2 cellular contexts compared by ENCODE assay signal in the genomic region with DNA sequence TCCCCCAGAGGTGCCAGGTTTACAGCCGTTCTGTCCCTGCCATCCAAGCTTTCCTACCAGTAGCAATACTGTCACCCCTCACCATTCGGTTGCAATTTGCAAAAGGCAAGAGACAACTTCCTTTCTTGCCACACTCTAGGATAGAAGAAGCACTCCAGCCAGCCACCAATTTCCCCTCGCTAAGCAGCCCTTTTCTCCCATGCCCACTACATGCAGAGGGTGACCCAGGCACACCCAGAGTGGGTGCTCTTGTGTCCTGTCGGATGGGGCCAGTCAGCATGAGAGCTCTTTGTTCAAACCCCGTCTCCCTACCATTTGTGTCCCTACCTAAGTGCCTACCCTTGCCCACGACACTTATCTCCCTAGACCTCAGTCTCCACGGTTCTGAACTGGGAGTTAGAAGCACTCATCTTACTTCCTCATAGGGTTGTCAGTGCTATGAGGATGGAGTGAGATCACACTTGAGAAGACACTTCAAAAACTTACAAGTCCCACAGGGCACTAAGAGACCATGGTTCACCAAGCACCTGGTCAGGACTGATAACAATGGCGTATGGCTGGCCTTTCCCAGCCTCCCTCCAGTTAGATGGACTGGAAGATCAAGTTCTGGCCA.
TF ChIP-seq lines count a peak whose summit lies in the region.

No MANE protein-coding gene starts in this region.

TF ChIP-seq in HepG2, 621 proteins besides CTCF, POLR2A, EP300 and RAD21:
- TF ChIP-seq, protein P1, sequence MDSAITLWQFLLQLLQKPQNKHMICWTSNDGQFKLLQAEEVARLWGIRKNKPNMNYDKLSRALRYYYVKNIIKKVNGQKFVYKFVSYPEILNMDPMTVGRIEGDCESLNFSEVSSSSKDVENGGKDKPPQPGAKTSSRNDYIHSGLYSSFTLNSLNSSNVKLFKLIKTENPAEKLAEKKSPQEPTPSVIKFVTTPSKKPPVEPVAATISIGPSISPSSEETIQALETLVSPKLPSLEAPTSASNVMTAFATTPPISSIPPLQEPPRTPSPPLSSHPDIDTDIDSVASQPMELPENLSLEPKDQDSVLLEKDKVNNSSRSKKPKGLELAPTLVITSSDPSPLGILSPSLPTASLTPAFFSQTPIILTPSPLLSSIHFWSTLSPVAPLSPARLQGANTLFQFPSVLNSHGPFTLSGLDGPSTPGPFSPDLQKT (CRISPR knock-in tag; IDR thresholded peaks at IDR 0.05; ENCODE audit: borderline replicate concordance), result no peak
- TF ChIP-seq, protein P2, sequence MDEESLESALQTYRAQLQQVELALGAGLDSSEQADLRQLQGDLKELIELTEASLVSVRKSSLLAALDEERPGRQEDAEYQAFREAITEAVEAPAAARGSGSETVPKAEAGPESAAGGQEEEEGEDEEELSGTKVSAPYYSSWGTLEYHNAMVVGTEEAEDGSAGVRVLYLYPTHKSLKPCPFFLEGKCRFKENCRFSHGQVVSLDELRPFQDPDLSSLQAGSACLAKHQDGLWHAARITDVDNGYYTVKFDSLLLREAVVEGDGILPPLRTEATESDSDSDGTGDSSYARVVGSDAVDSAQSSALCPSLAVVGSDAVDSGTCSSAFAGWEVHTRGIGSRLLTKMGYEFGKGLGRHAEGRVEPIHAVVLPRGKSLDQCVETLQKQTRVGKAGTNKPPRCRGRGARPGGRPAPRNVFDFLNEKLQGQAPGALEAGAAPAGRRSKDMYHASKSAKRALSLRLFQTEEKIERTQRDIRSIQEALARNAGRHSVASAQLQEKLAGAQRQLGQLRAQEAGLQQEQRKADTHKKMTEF (CRISPR knock-in tag; IDR thresholded peaks at IDR 0.05), result no peak
- TF ChIP-seq SSRP1 (CRISPR knock-in tag; IDR thresholded peaks at IDR 0.05) (no peak), ZNF766 (CRISPR knock-in tag; IDR thresholded peaks at IDR 0.05; ENCODE audit: borderline replicate concordance) (no peak), ZNF496 (CRISPR knock-in tag; IDR thresholded peaks at IDR 0.05; ENCODE audit: insufficient replicate concordance) (no peak), ZNF790 (CRISPR knock-in tag; IDR thresholded peaks at IDR 0.05; ENCODE audit: borderline replicate concordance) (no peak), FLYWCH1 (CRISPR knock-in tag; IDR thresholded peaks at IDR 0.05) (no peak), KLF9 (CRISPR knock-in tag; IDR thresholded peaks at IDR 0.05; ENCODE audit: low read depth) (no peak), ZSCAN21 (CRISPR knock-in tag; IDR thresholded peaks at IDR 0.05; ENCODE audit: borderline replicate concordance) (no peak), ZNF207 (IDR thresholded peaks at IDR 0.05; ENCODE audit: borderline replicate concordance) (no peak), ZNF878 (CRISPR knock-in tag; IDR thresholded peaks at IDR 0.05) (no peak), GATAD2A (CRISPR knock-in tag; IDR thresholded peaks at IDR 0.05) (no peak), ELF3 (CRISPR knock-in tag; IDR thresholded peaks at IDR 0.05) (no peak), CHD4 (IDR thresholded peaks at IDR 0.05; ENCODE audit: borderline replicate concordance, low read length) (no peak), MZF1 (CRISPR knock-in tag; IDR thresholded peaks at IDR 0.05; ENCODE audit: borderline replicate concordance) (no peak), NBN (conservative IDR thresholded peaks at IDR 0.05) (no peak), JUNB (CRISPR knock-in tag; IDR thresholded peaks at IDR 0.05; ENCODE audit: borderline replicate concordance) (no peak)
- TF ChIP-seq, protein P3, sequence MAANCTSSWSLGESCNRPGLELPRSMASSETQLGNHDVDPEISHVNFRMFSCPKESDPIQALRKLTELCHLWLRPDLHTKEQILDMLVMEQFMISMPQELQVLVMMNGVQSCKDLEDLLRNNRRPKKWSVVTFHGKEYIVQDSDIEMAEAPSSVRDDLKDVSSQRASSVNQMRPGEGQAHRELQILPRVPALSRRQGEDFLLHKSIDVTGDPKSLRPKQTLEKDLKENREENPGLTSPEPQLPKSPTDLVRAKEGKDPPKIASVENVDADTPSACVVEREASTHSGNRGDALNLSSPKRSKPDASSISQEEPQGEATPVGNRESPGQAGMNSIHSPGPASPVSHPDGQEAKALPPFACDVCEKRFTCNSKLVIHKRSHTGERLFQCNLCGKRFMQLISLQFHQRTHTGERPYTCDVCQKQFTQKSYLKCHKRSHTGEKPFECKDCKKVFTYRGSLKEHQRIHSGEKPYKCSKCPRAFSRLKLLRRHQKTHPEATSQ (CRISPR knock-in tag; IDR thresholded peaks at IDR 0.05; ENCODE audit: borderline replicate concordance), result no peak
- TF ChIP-seq, protein P4, sequence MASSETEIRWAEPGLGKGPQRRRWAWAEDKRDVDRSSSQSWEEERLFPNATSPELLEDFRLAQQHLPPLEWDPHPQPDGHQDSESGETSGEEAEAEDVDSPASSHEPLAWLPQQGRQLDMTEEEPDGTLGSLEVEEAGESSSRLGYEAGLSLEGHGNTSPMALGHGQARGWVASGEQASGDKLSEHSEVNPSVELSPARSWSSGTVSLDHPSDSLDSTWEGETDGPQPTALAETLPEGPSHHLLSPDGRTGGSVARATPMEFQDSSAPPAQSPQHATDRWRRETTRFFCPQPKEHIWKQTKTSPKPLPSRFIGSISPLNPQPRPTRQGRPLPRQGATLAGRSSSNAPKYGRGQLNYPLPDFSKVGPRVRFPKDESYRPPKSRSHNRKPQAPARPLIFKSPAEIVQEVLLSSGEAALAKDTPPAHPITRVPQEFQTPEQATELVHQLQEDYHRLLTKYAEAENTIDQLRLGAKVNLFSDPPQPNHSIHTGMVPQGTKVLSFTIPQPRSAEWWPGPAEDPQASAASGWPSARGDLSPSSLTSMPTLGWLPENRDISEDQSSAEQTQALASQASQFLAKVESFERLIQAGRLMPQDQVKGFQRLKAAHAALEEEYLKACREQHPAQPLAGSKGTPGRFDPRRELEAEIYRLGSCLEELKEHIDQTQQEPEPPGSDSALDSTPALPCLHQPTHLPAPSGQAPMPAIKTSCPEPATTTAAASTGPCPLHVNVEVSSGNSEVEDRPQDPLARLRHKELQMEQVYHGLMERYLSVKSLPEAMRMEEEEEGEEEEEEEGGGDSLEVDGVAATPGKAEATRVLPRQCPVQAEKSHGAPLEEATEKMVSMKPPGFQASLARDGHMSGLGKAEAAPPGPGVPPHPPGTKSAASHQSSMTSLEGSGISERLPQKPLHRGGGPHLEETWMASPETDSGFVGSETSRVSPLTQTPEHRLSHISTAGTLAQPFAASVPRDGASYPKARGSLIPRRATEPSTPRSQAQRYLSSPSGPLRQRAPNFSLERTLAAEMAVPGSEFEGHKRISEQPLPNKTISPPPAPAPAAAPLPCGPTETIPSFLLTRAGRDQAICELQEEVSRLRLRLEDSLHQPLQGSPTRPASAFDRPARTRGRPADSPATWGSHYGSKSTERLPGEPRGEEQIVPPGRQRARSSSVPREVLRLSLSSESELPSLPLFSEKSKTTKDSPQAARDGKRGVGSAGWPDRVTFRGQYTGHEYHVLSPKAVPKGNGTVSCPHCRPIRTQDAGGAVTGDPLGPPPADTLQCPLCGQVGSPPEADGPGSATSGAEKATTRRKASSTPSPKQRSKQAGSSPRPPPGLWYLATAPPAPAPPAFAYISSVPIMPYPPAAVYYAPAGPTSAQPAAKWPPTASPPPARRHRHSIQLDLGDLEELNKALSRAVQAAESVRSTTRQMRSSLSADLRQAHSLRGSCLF (CRISPR knock-in tag; IDR thresholded peaks at IDR 0.05; ENCODE audit: borderline replicate concordance), result no peak

TF ChIP-seq in K562, 482 proteins besides CTCF, POLR2A, EP300 and RAD21:
- TF ChIP-seq ELF2 (CRISPR knock-in tag; IDR thresholded peaks at IDR 0.05), result no peak
- TF ChIP-seq, protein P5, sequence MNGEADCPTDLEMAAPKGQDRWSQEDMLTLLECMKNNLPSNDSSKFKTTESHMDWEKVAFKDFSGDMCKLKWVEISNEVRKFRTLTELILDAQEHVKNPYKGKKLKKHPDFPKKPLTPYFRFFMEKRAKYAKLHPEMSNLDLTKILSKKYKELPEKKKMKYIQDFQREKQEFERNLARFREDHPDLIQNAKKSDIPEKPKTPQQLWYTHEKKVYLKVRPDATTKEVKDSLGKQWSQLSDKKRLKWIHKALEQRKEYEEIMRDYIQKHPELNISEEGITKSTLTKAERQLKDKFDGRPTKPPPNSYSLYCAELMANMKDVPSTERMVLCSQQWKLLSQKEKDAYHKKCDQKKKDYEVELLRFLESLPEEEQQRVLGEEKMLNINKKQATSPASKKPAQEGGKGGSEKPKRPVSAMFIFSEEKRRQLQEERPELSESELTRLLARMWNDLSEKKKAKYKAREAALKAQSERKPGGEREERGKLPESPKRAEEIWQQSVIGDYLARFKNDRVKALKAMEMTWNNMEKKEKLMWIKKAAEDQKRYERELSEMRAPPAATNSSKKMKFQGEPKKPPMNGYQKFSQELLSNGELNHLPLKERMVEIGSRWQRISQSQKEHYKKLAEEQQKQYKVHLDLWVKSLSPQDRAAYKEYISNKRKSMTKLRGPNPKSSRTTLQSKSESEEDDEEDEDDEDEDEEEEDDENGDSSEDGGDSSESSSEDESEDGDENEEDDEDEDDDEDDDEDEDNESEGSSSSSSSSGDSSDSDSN (IDR thresholded peaks at IDR 0.05; ENCODE audit: borderline replicate concordance in 1 of 2, low read depth in 2 of 2, low read length in 2 of 2), result no peak
- TF ChIP-seq DNMT1 (IDR thresholded peaks at IDR 0.05), result no peak
- TF ChIP-seq ZNF274 (IDR thresholded peaks at IDR 0.05; ENCODE audit: borderline replicate concordance, low read depth, low read length), result no peak
- no peak for TF ChIP-seq ZNF232 (CRISPR knock-in tag; IDR thresholded peaks at IDR 0.05)
- TF ChIP-seq, protein P6, sequence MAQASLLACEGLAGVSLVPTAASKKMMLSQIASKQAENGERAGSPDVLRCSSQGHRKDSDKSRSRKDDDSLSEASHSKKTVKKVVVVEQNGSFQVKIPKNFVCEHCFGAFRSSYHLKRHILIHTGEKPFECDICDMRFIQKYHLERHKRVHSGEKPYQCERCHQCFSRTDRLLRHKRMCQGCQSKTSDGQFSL (CRISPR knock-in tag; IDR thresholded peaks at IDR 0.05), result no peak
- TF ChIP-seq, protein P6 (tag; IDR thresholded peaks at IDR 0.05), result no peak
- no peak for TF ChIP-seq PCBP1 (IDR thresholded peaks at IDR 0.05; ENCODE audit: low read depth, low read length, poor library complexity, severe bottlenecking)
- TF ChIP-seq ZC3H4 (CRISPR knock-in tag; IDR thresholded peaks at IDR 0.05; ENCODE audit: borderline replicate concordance), result no peak
- no peak for TF ChIP-seq NR4A1 (CRISPR knock-in tag; IDR thresholded peaks at IDR 0.05)
- TF ChIP-seq NR4A1 (tag; IDR thresholded peaks at IDR 0.05), result no peak
- no peak for TF ChIP-seq GTF2F1 (IDR thresholded peaks at IDR 0.05; ENCODE audit: low read depth, low read length)
- TF ChIP-seq PHTF2 (CRISPR knock-in tag; IDR thresholded peaks at IDR 0.05), result no peak
TF ChIP-seq in K562: peak in this region for 0.
